Comparison of ENCODE assay signal across 12 cellular contexts in genomic region chr5:43010956-43011355, GRCh38. TPM values are rescaled to one million over a fixed set of nuclear protein-coding genes. Genes with fewer than 3 reads are reported as not detected.
DNase-seq lines count a peak whose midpoint lies in the region; TF ChIP-seq lines count a peak whose summit lies in the region.
"Had no signal": no experiment of that assay in that cellular context is flagged by ENCODE, and none has a peak within 500 bp of the region (broad histone marks: within the 10 kb centered on the region; RNA-seq: fewer than 3 reads in every experiment).

No MANE protein-coding gene starts in this region.

- H3F3A ChIP-seq in GM23248 (ENCODE audit: insufficient read depth) = peaks cover 34% of the 10 kb centered on the region

- no peak overlapping the region for H3K4me3 ChIP-seq in GM23248
- H3K4me3 ChIP-seq: ascending aorta, thoracic aorta had no signal

- H3K27me3 Mint-ChIP-seq in activated naive CD8-positive, alpha-beta T cell = no peaks in the 10 kb centered on the region
- H3K27me3 Mint-ChIP-seq in osteocyte (ENCODE audit: unreplicated experiment) = no peaks in the 10 kb centered on the region

- H3K4me3 Mint-ChIP-seq in activated naive CD8-positive, alpha-beta T cell = peak overlapping the region; percentile 91
- H3K4me3 Mint-ChIP-seq in osteocyte (ENCODE audit: unreplicated experiment) = no peak overlapping the region

- H3K4me2 ChIP-seq in GM23248 (ENCODE audit: unreplicated experiment) = no peak overlapping the region

- H3K9me3 Mint-ChIP-seq in activated naive CD8-positive, alpha-beta T cell (ENCODE audit: low read depth) = no peaks in the 10 kb centered on the region
- no peaks in the 10 kb centered on the region for H3K9me3 Mint-ChIP-seq in osteocyte (ENCODE audit: unreplicated experiment)

- no peaks in the 10 kb centered on the region for H3K36me3 ChIP-seq in GM23248 (ENCODE audit: low read depth)
- H3K36me3 ChIP-seq: ascending aorta, thoracic aorta had no signal

- H3K4me1 ChIP-seq in GM23248 (ENCODE audit: insufficient read depth) = peaks cover 21% of the 10 kb centered on the region

- DNase-seq in NCI-H1092 treated with DMSO at 0.1 percent for 48 hours (lab: John Stamatoyannopoulos, UW) (peak; percentile 49), NCI-H1092 (lab: John Stamatoyannopoulos, UW) (no peak), GM23248 (peak; percentile 33), osteocyte (ENCODE audit: extremely low spot score, unreplicated experiment) (no peak), GM03348 (ENCODE audit: low spot score) (no peak), SKM-1 (lab: John Stamatoyannopoulos, UW; ENCODE audit: unreplicated experiment) (no peak), putamen (ENCODE audit: low spot score) (no peak)

- no peaks in the 10 kb centered on the region for H4K20me1 ChIP-seq in GM23248 (ENCODE audit: insufficient read depth)

- no peaks in the 10 kb centered on the region for H3K9me2 ChIP-seq in GM23248 (ENCODE audit: insufficient read depth)

- in situ Hi-C loops in GM23248 (cut with MboI) = no loop called here

- H3K27ac ChIP-seq in GM23248 = no peak overlapping the region
- H3K27ac ChIP-seq: KMS-11 had no signal

- no peak overlapping the region; the same call in 1 of the 2 replicates for H2AFZ ChIP-seq in GM23248

- H3K79me2 ChIP-seq in GM23248 (ENCODE audit: insufficient read depth) = peaks cover 6% of the 10 kb centered on the region; the same call in 1 of the 2 replicates

- no peaks in the 10 kb centered on the region for H3K27me3 ChIP-seq in GM23248 (replicated peaks; ENCODE audit: insufficient read depth)
- H3K27me3 ChIP-seq: ascending aorta had no signal

- peaks cover 56% of the 10 kb centered on the region for H3K4me1 Mint-ChIP-seq in activated naive CD8-positive, alpha-beta T cell (ENCODE audit: low read depth)
- H3K4me1 Mint-ChIP-seq in osteocyte (ENCODE audit: unreplicated experiment) = peaks cover 34% of the 10 kb centered on the region

- peak overlapping the region; percentile 94 for H3K27ac Mint-ChIP-seq in activated naive CD8-positive, alpha-beta T cell
- peak overlapping the region; percentile 48 for H3K27ac Mint-ChIP-seq in osteocyte (ENCODE audit: unreplicated experiment)
- H3K27ac Mint-ChIP-seq: WTC11 had no signal

- no peaks in the 10 kb centered on the region for H3K9me3 ChIP-seq in GM23248 (ENCODE audit: low read depth)
- H3K9me3 ChIP-seq: ascending aorta, thoracic aorta had no signal

- WGBS in GM23248 (ENCODE audit: low coverage in 1 of 2, low lambda C conversion rate in 2 of 2, missing lambda C conversion rate in 2 of 2), 2 experiments = 65 to 74% methylated on average over 3 of the region's 3 CpGs

- TF ChIP-seq CTCF in osteocyte (IDR thresholded peaks at IDR 0.05) = no peak

- H3K9ac ChIP-seq in GM23248 = no peak overlapping the region
- H3K9ac ChIP-seq: KMS-11 had no signal

- peaks cover 3% of the 10 kb centered on the region for H3K36me3 Mint-ChIP-seq in activated naive CD8-positive, alpha-beta T cell
- peaks cover 4% of the 10 kb centered on the region for H3K36me3 Mint-ChIP-seq in osteocyte (ENCODE audit: unreplicated experiment)
- H3K36me3 Mint-ChIP-seq: WTC11 had no signal

RNA-seq across cellular contexts. Expression of gene ANXA2R, which starts 29.2 kb away (rescaled TPM):
- total RNA-seq in GM23248 (2014; rRNA removed; shearing (Covaris generic)) = 0.13 and 1.2 TPM in 2 replicates
- polyA plus RNA-seq in GM23248 (2016; fragmentation: Nextera tagmentation; extraction: Ambion mirVana) = 0.35 and 0.56 TPM in 2 replicates
- total RNA-seq in osteocyte = 5.2 and 5.3 TPM in 2 replicates

Comparison
In these comparisons a context has a peak if more than half of its experiments do, and no peak if none do; other contexts are left out.
1. DNase-seq: peak in NCI-H1092 treated with DMSO at 0.1 percent for 48 hours (single experiment) and GM23248 (single experiment); none in NCI-H1092 (single experiment), osteocyte (single experiment), GM03348 (single experiment), SKM-1 (single experiment) and putamen (single experiment).